Comparison of ENCODE assay signal across 1 cellular context in the genomic region with DNA sequence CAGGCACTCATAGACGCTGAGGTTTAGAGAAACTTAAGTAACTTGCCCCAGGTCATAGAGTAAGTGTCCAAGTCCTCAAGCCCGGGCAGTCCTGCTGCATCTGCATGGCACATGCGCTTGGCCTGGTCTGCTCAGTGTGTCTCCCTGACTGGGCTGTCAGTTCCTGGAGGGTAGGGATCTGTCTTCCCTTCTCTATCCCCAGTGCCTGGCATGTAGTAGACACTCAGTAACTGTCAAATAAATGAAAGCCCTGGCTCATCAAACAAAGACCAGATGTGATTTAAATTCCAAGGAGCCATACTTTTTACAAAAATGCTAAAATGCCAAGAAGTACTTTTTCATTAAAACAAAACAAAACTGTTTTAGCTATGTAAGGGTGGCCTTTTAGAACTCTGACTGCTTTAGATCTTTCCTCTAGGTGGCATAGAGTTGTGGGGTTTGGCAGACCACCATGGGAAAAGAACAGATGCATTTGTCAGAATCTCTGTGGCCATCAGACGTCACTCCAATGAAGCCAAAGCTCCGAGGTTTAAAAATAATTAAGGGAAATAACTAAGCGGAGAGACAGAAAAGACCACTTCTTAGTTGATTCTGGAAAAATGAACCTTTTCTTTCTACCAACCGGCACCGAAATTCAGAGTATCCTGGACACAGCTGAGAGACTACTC.
TF ChIP-seq lines count a peak whose summit lies in the region.

No MANE protein-coding gene starts in this region.

TF ChIP-seq in A549, 52 proteins besides CTCF, POLR2A, EP300 and RAD21 (continued from another document):
- TF ChIP-seq ESRRA (IDR thresholded peaks at IDR 0.05; ENCODE audit: borderline replicate concordance, low read length) (no peak), TFCP2L1 (CRISPR knock-in tag; IDR thresholded peaks at IDR 0.05) (no peak), JUNB (IDR thresholded peaks at IDR 0.05) (no peak), MAX (IDR thresholded peaks at IDR 0.05) (no peak), NPAS2 (CRISPR knock-in tag; IDR thresholded peaks at IDR 0.05; ENCODE audit: borderline replicate concordance) (no peak), EHMT2 (IDR thresholded peaks at IDR 0.05; ENCODE audit: low read depth) (no peak), MYC (IDR thresholded peaks at IDR 0.05; ENCODE audit: borderline replicate concordance, low read length) (no peak), PHF8 (IDR thresholded peaks at IDR 0.05; ENCODE audit: borderline replicate concordance, low read depth) (no peak)
